ENCODE assay signal across 23 cellular contexts in genomic region chr3:116930786-116931185, GRCh38.
DNase-seq lines count a peak whose midpoint lies in the region; ATAC-seq and TF ChIP-seq lines count a peak whose summit lies in the region.
"Had no signal": no experiment of that assay in that cellular context is flagged by ENCODE, and none has a peak within 500 bp of the region (broad histone marks: within the 10 kb centered on the region; RNA-seq: fewer than 3 reads in every experiment).

No MANE protein-coding gene starts in this region.

- H3K18ac ChIP-seq in neuronal stem cell (ENCODE audit: low read length): no peak overlapping the region

- H3K4me1 ChIP-seq in neuronal stem cell (ENCODE audit: control insufficient read depth in 2 of 2, insufficient read depth in 1 of 2, low read depth in 1 of 2, low read length in 2 of 2): peaks cover 3 to 4% of the 10 kb centered on the region in 2 donors
- H3K4me1 ChIP-seq: testis, vagina had no signal

- no peaks in the 10 kb centered on the region for H3K27me3 ChIP-seq in neuronal stem cell (ENCODE audit: control insufficient read depth in 3 of 3, insufficient read depth in 3 of 3, low read depth in 1 of 3, low read length in 3 of 3)
- H3K27me3 ChIP-seq: cardiac muscle cell, testis, vagina had no signal

- H2BK12ac ChIP-seq in neuronal stem cell (ENCODE audit: low read length): no peak overlapping the region

- no peak overlapping the region for H2AK5ac ChIP-seq in neuronal stem cell (ENCODE audit: low read depth, low read length)

- H2AFZ ChIP-seq in neuronal stem cell (ENCODE audit: low read length): peak overlapping the region; percentile 79

- no peak overlapping the region for H3K4ac ChIP-seq in neuronal stem cell (ENCODE audit: low read length)

- no peak overlapping the region for H3K27ac ChIP-seq in neuronal stem cell (replicated peaks; ENCODE audit: low read length)
- H3K27ac ChIP-seq: cardiac muscle cell, RWPE1, testis, vagina had no signal

- peak; percentile 72 for ATAC-seq in SK-N-SH treated with all-trans-retinoic acid at 6 μM for 48 hours
- ATAC-seq in left ventricle myocardium superior: no peak
- ATAC-seq: K562 had no signal

- H3K4me3 ChIP-seq in fibroblast of villous mesenchyme (ENCODE audit: low read depth, low read length) (no peak overlapping the region), neuronal stem cell (ENCODE audit: low read length in 2 of 2) (no peak overlapping the region)
- H3K4me3 ChIP-seq: cardiac muscle cell, K562, testis, vagina had no signal

- no peak overlapping the region for H3K23ac ChIP-seq in neuronal stem cell (ENCODE audit: low read depth, low read length, poor library complexity)

- no peak overlapping the region for H4K8ac ChIP-seq in neuronal stem cell (ENCODE audit: low read depth, low read length)

- intact Hi-C loops in left ventricle myocardium superior (cut with micrococcal nuclease): no loop called here

- DNase-seq in ELR (ENCODE audit: low read depth) (peak; percentile 31), fibroblast of villous mesenchyme (ENCODE audit: low read depth) (peak; percentile 70), neuronal stem cell (ENCODE audit: low spot score) (no peak), NCI-H2107 (lab: John Stamatoyannopoulos, UW) (no peak), left ventricle myocardium superior (no peak), NCI-H1105 treated with DMSO at 0.1 percent for 48 hours (lab: John Stamatoyannopoulos, UW) (no peak)
- DNase-seq: activated CD4-positive, alpha-beta T cell treated with anti-CD3 and anti-CD28 coated beads, Interleukin-2, amount 50 U/mL, for 4 hours; activated CD8-positive, alpha-beta memory T cell treated with anti-CD3 and anti-CD28 coated beads, Interleukin-2, amount 50 U/mL, for 4 hours; activated effector memory CD4-positive, alpha-beta T cell treated with Interleukin-2 at 50 U/mL for 16 hours; foreskin melanocyte; hypothalamus; naive B cell; NCI-H1694; NCI-H526 treated with DMSO at 0.1 percent for 48 hours; stimulated activated CD4-positive, alpha-beta T cell treated with anti-CD3 and anti-CD28 coated beads, Interleukin-4, amount 100 ng/mL, for 1 hour; stimulated activated naive CD4-positive, alpha-beta T cell; T-helper 9 cell; testis had no signal

- no peaks in the 10 kb centered on the region for H3K36me3 ChIP-seq in neuronal stem cell (replicated peaks in 1 of 2; ENCODE audit: control insufficient read depth in 2 of 2, insufficient read depth in 2 of 2, low read length in 2 of 2)
- H3K36me3 ChIP-seq: cardiac muscle cell, vagina had no signal

- no peak for TF ChIP-seq CTCF in fibroblast of villous mesenchyme (IDR thresholded peaks at IDR 0.05; ENCODE audit: insufficient read depth, low read depth, low read length)

- H3K14ac ChIP-seq in neuronal stem cell (ENCODE audit: low read length): no peak overlapping the region

- H3K79me1 ChIP-seq in neuronal stem cell (ENCODE audit: low read depth, low read length): no peaks in the 10 kb centered on the region

- no peak overlapping the region for H4K91ac ChIP-seq in neuronal stem cell (ENCODE audit: low read depth, low read length, poor library complexity)

- no peak overlapping the region for H2BK15ac ChIP-seq in neuronal stem cell (ENCODE audit: low read length)

- H3K9me3 ChIP-seq in neuronal stem cell (replicated peaks in 1 of 2; ENCODE audit: control insufficient read depth in 2 of 2, insufficient read depth in 1 of 2, low read depth in 1 of 2, low read length in 2 of 2): peaks cover 0 to 5% of the 10 kb centered on the region in 2 donors
- H3K9me3 ChIP-seq: testis, vagina had no signal

- H2BK5ac ChIP-seq in neuronal stem cell (ENCODE audit: low read length): no peak overlapping the region

- no peak overlapping the region for H2BK120ac ChIP-seq in neuronal stem cell (ENCODE audit: low read depth, low read length)

- no CpG with 5 or more reads among the region's 5 CpGs for WGBS in neuronal stem cell (ENCODE audit: extremely low coverage in 2 of 2, insufficient read length in 2 of 2, insufficient replicate concordance in 1 of 2), 2 donors

- H3K9ac ChIP-seq in neuronal stem cell (ENCODE audit: low read depth, low read length, poor library complexity): no peak overlapping the region

- H3K4me2 ChIP-seq in neuronal stem cell (ENCODE audit: insufficient read depth, low read length, poor library complexity, severe bottlenecking): no peak overlapping the region

TF ChIP-seq in SK-N-SH treated with all-trans-retinoic acid at 6 μM for 48 hours, 23 proteins besides CTCF, POLR2A, EP300 and RAD21:
- TF ChIP-seq SNAI2 (CRISPR knock-in tag; IDR thresholded peaks at IDR 0.05): peak; percentile 73; the same call in 1 of the 2 replicates
- TF ChIP-seq ZC3H10 (CRISPR knock-in tag; IDR thresholded peaks at IDR 0.05): no peak
- TF ChIP-seq, protein P1, sequence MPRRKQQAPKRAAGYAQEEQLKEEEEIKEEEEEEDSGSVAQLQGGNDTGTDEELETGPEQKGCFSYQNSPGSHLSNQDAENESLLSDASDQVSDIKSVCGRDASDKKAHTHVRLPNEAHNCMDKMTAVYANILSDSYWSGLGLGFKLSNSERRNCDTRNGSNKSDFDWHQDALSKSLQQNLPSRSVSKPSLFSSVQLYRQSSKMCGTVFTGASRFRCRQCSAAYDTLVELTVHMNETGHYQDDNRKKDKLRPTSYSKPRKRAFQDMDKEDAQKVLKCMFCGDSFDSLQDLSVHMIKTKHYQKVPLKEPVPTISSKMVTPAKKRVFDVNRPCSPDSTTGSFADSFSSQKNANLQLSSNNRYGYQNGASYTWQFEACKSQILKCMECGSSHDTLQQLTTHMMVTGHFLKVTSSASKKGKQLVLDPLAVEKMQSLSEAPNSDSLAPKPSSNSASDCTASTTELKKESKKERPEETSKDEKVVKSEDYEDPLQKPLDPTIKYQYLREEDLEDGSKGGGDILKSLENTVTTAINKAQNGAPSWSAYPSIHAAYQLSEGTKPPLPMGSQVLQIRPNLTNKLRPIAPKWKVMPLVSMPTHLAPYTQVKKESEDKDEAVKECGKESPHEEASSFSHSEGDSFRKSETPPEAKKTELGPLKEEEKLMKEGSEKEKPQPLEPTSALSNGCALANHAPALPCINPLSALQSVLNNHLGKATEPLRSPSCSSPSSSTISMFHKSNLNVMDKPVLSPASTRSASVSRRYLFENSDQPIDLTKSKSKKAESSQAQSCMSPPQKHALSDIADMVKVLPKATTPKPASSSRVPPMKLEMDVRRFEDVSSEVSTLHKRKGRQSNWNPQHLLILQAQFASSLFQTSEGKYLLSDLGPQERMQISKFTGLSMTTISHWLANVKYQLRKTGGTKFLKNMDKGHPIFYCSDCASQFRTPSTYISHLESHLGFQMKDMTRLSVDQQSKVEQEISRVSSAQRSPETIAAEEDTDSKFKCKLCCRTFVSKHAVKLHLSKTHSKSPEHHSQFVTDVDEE (CRISPR knock-in tag; IDR thresholded peaks at IDR 0.05): peak; percentile 68
- no peak for TF ChIP-seq ISL1 (CRISPR knock-in tag; IDR thresholded peaks at IDR 0.05)
- peak; percentile 76; the same call in 1 of the 2 replicates for TF ChIP-seq TCF4 (CRISPR knock-in tag; IDR thresholded peaks at IDR 0.05; ENCODE audit: borderline replicate concordance)

Comparison
In these comparisons a context has a peak if more than half of its experiments do, and no peak if none do; other contexts are left out.
1. DNase-seq: peak in ELR (single experiment) and fibroblast of villous mesenchyme (single experiment); none in neuronal stem cell (single experiment), NCI-H2107 (single experiment), left ventricle myocardium superior (single experiment) and NCI-H1105 treated with DMSO at 0.1 percent for 48 hours (single experiment).